Comparison of ENCODE assay signal across 1 cellular context in genomic region chr12:93860659-93861373, GRCh38.
TF ChIP-seq lines count a peak whose summit lies in the region.

No MANE protein-coding gene starts in this region.

TF ChIP-seq in GM23338, 12 proteins besides CTCF, POLR2A, EP300 and RAD21 (continued from another document):
- no peak for TF ChIP-seq EZH2phosphoT487 (IDR thresholded peaks at IDR 0.05; ENCODE audit: unreplicated experiment)
- TF ChIP-seq, protein P1, sequence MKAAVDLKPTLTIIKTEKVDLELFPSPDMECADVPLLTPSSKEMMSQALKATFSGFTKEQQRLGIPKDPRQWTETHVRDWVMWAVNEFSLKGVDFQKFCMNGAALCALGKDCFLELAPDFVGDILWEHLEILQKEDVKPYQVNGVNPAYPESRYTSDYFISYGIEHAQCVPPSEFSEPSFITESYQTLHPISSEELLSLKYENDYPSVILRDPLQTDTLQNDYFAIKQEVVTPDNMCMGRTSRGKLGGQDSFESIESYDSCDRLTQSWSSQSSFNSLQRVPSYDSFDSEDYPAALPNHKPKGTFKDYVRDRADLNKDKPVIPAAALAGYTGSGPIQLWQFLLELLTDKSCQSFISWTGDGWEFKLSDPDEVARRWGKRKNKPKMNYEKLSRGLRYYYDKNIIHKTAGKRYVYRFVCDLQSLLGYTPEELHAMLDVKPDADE (IDR thresholded peaks at IDR 0.05): no peak
